9 cellular contexts compared by ENCODE assay signal in the genomic region with DNA sequence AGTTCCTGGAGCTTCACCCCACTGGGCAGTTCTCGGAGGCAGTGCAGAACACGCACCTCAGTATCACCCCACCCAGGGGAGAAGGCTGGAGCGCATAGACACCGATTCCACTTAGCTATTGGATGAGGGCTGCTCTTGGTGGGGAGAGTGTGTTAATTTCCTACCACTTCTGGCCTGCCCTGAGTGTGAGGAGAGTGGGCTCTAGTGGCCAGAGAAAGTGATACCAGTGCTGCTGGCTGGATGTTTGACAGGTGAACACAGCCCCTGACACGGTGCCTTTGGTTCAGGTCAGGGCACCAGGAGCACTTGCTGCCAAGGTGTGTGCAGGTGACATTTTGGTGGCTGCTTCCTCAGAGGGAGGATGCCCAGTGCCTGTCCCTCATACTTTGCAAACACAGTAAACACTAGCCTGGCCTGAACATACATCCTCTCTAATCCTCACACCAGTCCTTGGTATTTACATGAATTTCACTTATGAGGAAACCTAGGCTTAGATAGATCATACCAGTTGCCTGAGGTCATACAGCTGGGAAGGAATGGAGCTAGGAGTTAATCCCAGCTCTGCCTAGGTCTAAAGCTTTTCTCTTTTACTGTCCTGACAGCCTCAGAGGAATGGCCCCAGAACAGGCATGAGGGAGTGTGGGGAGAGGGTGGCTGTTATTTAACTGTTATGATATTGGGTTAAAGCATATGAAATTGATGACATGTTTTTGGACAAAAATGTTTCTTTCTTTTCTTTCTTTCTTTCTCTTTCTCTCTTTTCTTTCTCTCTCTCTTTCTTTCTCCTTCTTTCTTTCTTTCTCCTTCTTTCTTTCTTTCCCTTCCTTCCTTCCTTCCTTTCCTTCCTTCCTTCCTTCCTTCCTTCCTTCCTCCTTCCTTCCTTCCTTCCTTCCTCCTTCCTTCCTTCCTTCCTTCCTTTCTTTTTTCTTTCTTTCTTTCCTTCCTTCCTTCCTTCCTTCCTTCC. TPM values are rescaled to one million over a fixed set of nuclear protein-coding genes. Genes with fewer than 3 reads are reported as not detected.
A peak's percentile ranks its signal among the peaks of the same experiment; 100 is the strongest.
DNase-seq lines count a peak whose midpoint lies in the region; ATAC-seq and TF ChIP-seq lines count a peak whose summit lies in the region.
"Had no signal": no experiment of that assay in that cellular context is flagged by ENCODE, and none has a peak within 500 bp of the region (broad histone marks: within the 10 kb centered on the region; RNA-seq: fewer than 3 reads in every experiment).

No MANE protein-coding gene starts in this region.

- H3K36me3 ChIP-seq in body of pancreas (replicated peaks in 1 of 2; ENCODE audit: insufficient read depth in 1 of 2, low read depth in 2 of 2), result no peaks in the 10 kb centered on the region
- H3K36me3 ChIP-seq in mesendoderm (ENCODE audit: control insufficient read depth, insufficient read depth, low read length), result no peaks in the 10 kb centered on the region

- peaks cover 0 to 15% of the 10 kb centered on the region in 2 donors for H3K27me3 ChIP-seq in body of pancreas
- H3K27me3 ChIP-seq in mesendoderm (ENCODE audit: insufficient read depth, low read length, poor library complexity), result peaks cover 4% of the 10 kb centered on the region

- no peak overlapping the region for H4K5ac ChIP-seq in mesendoderm (ENCODE audit: low read length)

- H3K23ac ChIP-seq in mesendoderm (ENCODE audit: low read length), result no peak overlapping the region

- intact Hi-C loops in body of pancreas (cut with DNase I), result no loop called here

- peak; percentile 67 for ATAC-seq in GM19452 (IDR thresholded peaks at IDR 0.05; ENCODE audit: unreplicated experiment)
- ATAC-seq in body of pancreas, result no peak

- peak; percentile 71 for DNase-seq in DMS 273 (lab: John Stamatoyannopoulos, UW; ENCODE audit: unreplicated experiment)
- peak; percentile 41 for DNase-seq in NCI-H460 (ENCODE audit: extremely low read depth, low read depth)
- peak in 2 of 4 donors; percentile 39 to 49 for DNase-seq in body of pancreas
- peak; percentile 76 for DNase-seq in mesendoderm
- no peak for DNase-seq in effector CD8-positive, alpha-beta T cell (lab: John Stamatoyannopoulos, UW)
- DNase-seq in effector CD4-positive, alpha-beta T cell, result no peak
- no peak for DNase-seq in NCI-H2029 treated with DMSO at 0.1 percent for 48 hours (lab: John Stamatoyannopoulos, UW)

- 6 to 11% methylated on average over 4 to 5 of the region's 5 CpGs for WGBS in body of pancreas, 2 donors
- WGBS in mesendoderm (ENCODE audit: extremely low coverage, insufficient coverage, low lambda C conversion rate), result no CpG with 5 or more reads among the region's 5 CpGs

- H3K9ac ChIP-seq in mesendoderm (ENCODE audit: low read length), result no peak overlapping the region

- TF ChIP-seq CTCF in body of pancreas (IDR thresholded peaks at IDR 0.05), result peak in 6 of 7 experiments; percentile 17 to 54 (median 42)

- H2BK15ac ChIP-seq in mesendoderm (replicated peaks; ENCODE audit: low read depth), result no peak overlapping the region

- H2BK120ac ChIP-seq in mesendoderm (ENCODE audit: low read depth, low read length), result no peak overlapping the region

- H3K4me2 ChIP-seq in mesendoderm (ENCODE audit: low read length), result no peak overlapping the region

- no peak overlapping the region for H3K56ac ChIP-seq in mesendoderm (ENCODE audit: low read length)

- H3K4ac ChIP-seq in mesendoderm (ENCODE audit: low read depth, low read length), result no peak overlapping the region

- no peaks in the 10 kb centered on the region for H3K9me3 ChIP-seq in body of pancreas

- H3K79me2 ChIP-seq in mesendoderm (ENCODE audit: control insufficient read depth, insufficient read depth, low read length), result no peaks in the 10 kb centered on the region

- no peak overlapping the region for H3K18ac ChIP-seq in mesendoderm (ENCODE audit: low read length)

- H3K27ac ChIP-seq in body of pancreas (no peak overlapping the region), mesendoderm (ENCODE audit: low read depth, low read length) (no peak overlapping the region)

- no peaks in the 10 kb centered on the region for H3K79me1 ChIP-seq in mesendoderm (ENCODE audit: low read length)

- no peak overlapping the region for H4K8ac ChIP-seq in mesendoderm (ENCODE audit: low read depth, low read length)

- no peak for TF ChIP-seq POLR2A in body of pancreas (IDR thresholded peaks at IDR 0.05)

- no peak overlapping the region for H2AK5ac ChIP-seq in mesendoderm (ENCODE audit: low read length)

- peaks cover 13% of the 10 kb centered on the region for H3K4me1 ChIP-seq in body of pancreas
- H3K4me1 ChIP-seq in mesendoderm (ENCODE audit: control insufficient read depth, low read depth, low read length), result no peaks in the 10 kb centered on the region

- H3K4me3 ChIP-seq in body of pancreas (no peak overlapping the region), mesendoderm (ENCODE audit: low read length) (no peak overlapping the region)

- no peak overlapping the region for H2BK5ac ChIP-seq in mesendoderm (ENCODE audit: low read length)

RNA-seq across cellular contexts. Expression of a gene that starts 21.0 kb away (rescaled TPM):
- not detected in 2 replicates for total RNA-seq in NCI-H460 (2014; rRNA removed; shearing (Covaris generic))
- polyA plus RNA-seq in NCI-H460 (2014; cell fraction: nucleus; rRNA removed), result 0.31 TPM in 1 of 2 replicates, not detected in the other
- total RNA-seq in body of pancreas, result 1 to 10 TPM; 3.0 to 8.6 TPM
- polyA plus RNA-seq in mesendoderm (2013, experiment 1 of 2), result 0.07 TPM
- polyA plus RNA-seq in mesendoderm (2013, experiment 2 of 2), result 0.08 TPM

RNA-seq across cellular contexts. Expression of a gene that starts 59.2 kb away (rescaled TPM):
- not detected in 2 replicates for total RNA-seq in NCI-H460 (2014; rRNA removed; shearing (Covaris generic))
- polyA plus RNA-seq in NCI-H460 (2014; cell fraction: nucleus; rRNA removed), result not detected in 2 replicates
- total RNA-seq in body of pancreas, result not detected
- not detected for polyA plus RNA-seq in mesendoderm (2013, experiment 1 of 2)
- polyA plus RNA-seq in mesendoderm (2013, experiment 2 of 2), result not detected
- total RNA-seq: temporal lobe had no signal

Comparison
In these comparisons a context has a peak if more than half of its experiments do, and no peak if none do; other contexts are left out.
1. DNase-seq: peak in DMS 273 (single experiment), NCI-H460 (single experiment) and mesendoderm (single experiment); none in effector CD8-positive, alpha-beta T cell (single experiment), effector CD4-positive, alpha-beta T cell (single experiment) and NCI-H2029 treated with DMSO at 0.1 percent for 48 hours (single experiment).